In genomic region chr17:33508215-33508614, GRCh38 we compare ENCODE assay signal across 29 cellular contexts.
"Had no signal": no experiment of that assay in that cellular context is flagged by ENCODE, and none has a peak within 500 bp of the region (broad histone marks: within the 10 kb centered on the region; RNA-seq: fewer than 3 reads in every experiment).

No MANE protein-coding gene starts in this region.

- H3K27ac ChIP-seq: body of pancreas, brain microvascular endothelial cell, breast epithelium had no signal

- H3K9me3 ChIP-seq: adrenal gland, body of pancreas, breast epithelium had no signal

- H3K4me1 ChIP-seq: body of pancreas, breast epithelium had no signal

- H3K27me3 ChIP-seq: adrenal gland, body of pancreas, brain microvascular endothelial cell, breast epithelium had no signal

- H3K4me3 ChIP-seq: adrenal gland, body of pancreas, breast epithelium had no signal

- H3K36me3 ChIP-seq: adrenal gland, brain microvascular endothelial cell, breast epithelium had no signal

- DNase-seq: activated B cell treated with CpG ODN at 0.5 μM for 24 hours; activated CD4-positive, alpha-beta memory T cell treated with anti-CD3 and anti-CD28 coated beads for 36 hours; activated CD4-positive, alpha-beta T cell treated with anti-CD3 and anti-CD28 coated beads for 4 hours; activated CD4-positive, alpha-beta T cell treated with anti-CD3 and anti-CD28 coated beads, Interleukin-2, amount 10 ng/mL, durations not matched to agents 24 days and 14 days; activated CD4-positive, alpha-beta T cell treated with anti-CD3 and anti-CD28 coated beads, Interleukin-2, amount 50 U/mL, for 1 hour; activated CD4-positive, alpha-beta T cell treated with anti-CD3 and anti-CD28 coated beads, Interleukin-2, amount 50 U/mL, for 4 hours; activated CD4-positive, CD25-positive, alpha-beta regulatory T cell treated with anti-CD3 and anti-CD28 coated beads, Interleukin-2, amount 50 U/mL, for 72 hours; activated CD8-positive, alpha-beta memory T cell treated with anti-CD3 and anti-CD28 coated beads, Interleukin-2, amount 50 U/mL, for 4 hours; activated CD8-positive, alpha-beta T cell treated with anti-CD3 and anti-CD28 coated beads for 36 hours; activated effector memory CD4-positive, alpha-beta T cell treated with anti-CD3 and anti-CD28 coated beads, Interleukin-2, amount 50 U/mL, for 16 hours; activated gamma-delta T cell treated with Interleukin-2 at 50 U/mL for 16 hours; activated naive CD4-positive, alpha-beta T cell; activated naive CD4-positive, alpha-beta T cell treated with anti-CD3 and anti-CD28 coated beads for 36 hours; activated naive CD4-positive, alpha-beta T cell treated with anti-CD3 and anti-CD28 coated beads, Interleukin-2, amount 50 U/mL, for 16 hours; activated naive CD8-positive, alpha-beta T cell treated with anti-CD3 and anti-CD28 coated beads for 36 hours; activated T-cell treated with anti-CD3 and anti-CD28 coated beads for 4 hours; activated T-cell treated with anti-CD3 and anti-CD28 coated beads, Interleukin-2, amount 50 U/mL, for 1 hour; activated T-cell treated with anti-CD3 and anti-CD28 coated beads, Interleukin-2, amount 50 U/mL, for 4 hours; activated T-cell treated with anti-CD3 and anti-CD28 coated beads, Interleukin-2, amount 50 U/mL, for 72 hours; adrenal gland; amniotic stem cell; aorta; body of pancreas; brain microvascular endothelial cell; central memory CD4-positive, alpha-beta T cell; T-helper 1 cell; T-helper 2 cell; T-helper 9 cell had no signal
